Comparison of ENCODE assay signal across 1 cellular context in the genomic region with DNA sequence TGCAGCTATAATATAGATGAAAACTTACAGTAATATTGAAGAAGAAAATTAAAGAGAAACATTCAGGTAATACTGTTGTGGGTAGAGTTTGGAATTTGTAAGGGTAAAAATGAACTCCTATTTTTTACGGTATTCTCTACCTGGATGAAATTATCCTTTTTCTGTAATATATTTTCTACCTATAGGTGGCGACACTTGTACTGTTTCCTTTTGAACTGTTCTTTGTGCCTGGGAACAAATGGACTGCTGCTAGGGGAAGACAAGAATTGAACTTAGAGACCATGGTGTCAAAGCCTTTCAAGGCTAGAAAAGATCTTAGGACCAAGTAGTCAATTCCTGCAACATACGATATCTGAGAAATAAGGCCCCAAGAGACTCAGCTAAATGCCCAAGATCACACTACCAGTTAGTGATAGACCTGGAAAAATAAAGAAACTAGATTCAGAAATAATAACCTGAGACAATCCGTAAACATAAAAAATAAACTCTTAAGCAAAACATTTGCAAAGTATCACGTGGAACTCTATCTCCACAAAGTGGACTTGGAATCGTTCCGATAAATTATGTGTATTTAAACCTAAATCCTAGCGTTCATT.
TF ChIP-seq lines count a peak whose summit lies in the region.

No MANE protein-coding gene starts in this region.

TF ChIP-seq in WTC11, 78 proteins besides CTCF, POLR2A, EP300 and RAD21 (continued from another document):
- TF ChIP-seq, protein P1, sequence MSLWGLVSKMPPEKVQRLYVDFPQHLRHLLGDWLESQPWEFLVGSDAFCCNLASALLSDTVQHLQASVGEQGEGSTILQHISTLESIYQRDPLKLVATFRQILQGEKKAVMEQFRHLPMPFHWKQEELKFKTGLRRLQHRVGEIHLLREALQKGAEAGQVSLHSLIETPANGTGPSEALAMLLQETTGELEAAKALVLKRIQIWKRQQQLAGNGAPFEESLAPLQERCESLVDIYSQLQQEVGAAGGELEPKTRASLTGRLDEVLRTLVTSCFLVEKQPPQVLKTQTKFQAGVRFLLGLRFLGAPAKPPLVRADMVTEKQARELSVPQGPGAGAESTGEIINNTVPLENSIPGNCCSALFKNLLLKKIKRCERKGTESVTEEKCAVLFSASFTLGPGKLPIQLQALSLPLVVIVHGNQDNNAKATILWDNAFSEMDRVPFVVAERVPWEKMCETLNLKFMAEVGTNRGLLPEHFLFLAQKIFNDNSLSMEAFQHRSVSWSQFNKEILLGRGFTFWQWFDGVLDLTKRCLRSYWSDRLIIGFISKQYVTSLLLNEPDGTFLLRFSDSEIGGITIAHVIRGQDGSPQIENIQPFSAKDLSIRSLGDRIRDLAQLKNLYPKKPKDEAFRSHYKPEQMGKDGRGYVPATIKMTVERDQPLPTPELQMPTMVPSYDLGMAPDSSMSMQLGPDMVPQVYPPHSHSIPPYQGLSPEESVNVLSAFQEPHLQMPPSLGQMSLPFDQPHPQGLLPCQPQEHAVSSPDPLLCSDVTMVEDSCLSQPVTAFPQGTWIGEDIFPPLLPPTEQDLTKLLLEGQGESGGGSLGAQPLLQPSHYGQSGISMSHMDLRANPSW (CRISPR knock-in tag; conservative IDR thresholded peaks at IDR 0.05; ENCODE audit: low read depth), result no peak
- no peak for TF ChIP-seq ZNF423 (CRISPR knock-in tag; IDR thresholded peaks at IDR 0.05)
- TF ChIP-seq, protein P2, sequence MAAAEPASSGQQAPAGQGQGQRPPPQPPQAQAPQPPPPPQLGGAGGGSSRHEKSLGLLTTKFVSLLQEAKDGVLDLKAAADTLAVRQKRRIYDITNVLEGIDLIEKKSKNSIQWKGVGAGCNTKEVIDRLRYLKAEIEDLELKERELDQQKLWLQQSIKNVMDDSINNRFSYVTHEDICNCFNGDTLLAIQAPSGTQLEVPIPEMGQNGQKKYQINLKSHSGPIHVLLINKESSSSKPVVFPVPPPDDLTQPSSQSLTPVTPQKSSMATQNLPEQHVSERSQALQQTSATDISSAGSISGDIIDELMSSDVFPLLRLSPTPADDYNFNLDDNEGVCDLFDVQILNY (CRISPR knock-in tag; IDR thresholded peaks at IDR 0.05), result no peak
- no peak for TF ChIP-seq JAZF1 (CRISPR knock-in tag; IDR thresholded peaks at IDR 0.05)
- no peak for TF ChIP-seq SOX15 (CRISPR knock-in tag; IDR thresholded peaks at IDR 0.05)
- TF ChIP-seq, protein P3, sequence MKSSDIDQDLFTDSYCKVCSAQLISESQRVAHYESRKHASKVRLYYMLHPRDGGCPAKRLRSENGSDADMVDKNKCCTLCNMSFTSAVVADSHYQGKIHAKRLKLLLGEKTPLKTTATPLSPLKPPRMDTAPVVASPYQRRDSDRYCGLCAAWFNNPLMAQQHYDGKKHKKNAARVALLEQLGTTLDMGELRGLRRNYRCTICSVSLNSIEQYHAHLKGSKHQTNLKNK (CRISPR knock-in tag; IDR thresholded peaks at IDR 0.05), result no peak
- no peak for TF ChIP-seq ZNF396 (CRISPR knock-in tag; IDR thresholded peaks at IDR 0.05; ENCODE audit: borderline replicate concordance)
- no peak for TF ChIP-seq ESRRA (CRISPR knock-in tag; IDR thresholded peaks at IDR 0.05; ENCODE audit: borderline replicate concordance)
